ENCODE assay signal across 16 cellular contexts in genomic region chr3:27716309-27716708, GRCh38. TPM values are rescaled to one million over a fixed set of nuclear protein-coding genes. Genes with fewer than 3 reads are reported as not detected.
"Had no signal": no experiment of that assay in that cellular context is flagged by ENCODE, and none has a peak within 500 bp of the region (broad histone marks: within the 10 kb centered on the region; RNA-seq: fewer than 3 reads in every experiment).

No MANE protein-coding gene starts in this region.

- H3K4me3 Mint-ChIP-seq: activated naive CD4-positive, alpha-beta T cell treated with anti-CD3 and anti-CD28 coated beads for 36 hours; stimulated activated naive B cell treated with anti-CD40 and anti-IgM and Interleukin-4, amounts not matched to agents 10 μg/mL and 1 μg/mL and 100 μg/mL, for 72 hours had no signal

- DNase-seq: activated CD4-positive, alpha-beta T cell treated with anti-CD3 and anti-CD28 coated beads for 1 hour; activated CD4-positive, alpha-beta T cell treated with anti-CD3 and anti-CD28 coated beads, Interleukin-2, amount 50 U/mL, for 4 hours; activated CD8-positive, alpha-beta memory T cell treated with anti-CD3 and anti-CD28 coated beads, Interleukin-2, amount 50 U/mL, for 48 hours; activated naive CD4-positive, alpha-beta T cell treated with anti-CD3 and anti-CD28 coated beads for 36 hours; left ventricle myocardium inferior; nucleus accumbens; posterior cingulate gyrus; stimulated activated CD4-positive, alpha-beta T cell treated with anti-CD3 and anti-CD28 coated beads, Interleukin-2, amount 100 ng/mL, for 48 hours; stimulated activated naive B cell treated with anti-CD40 and anti-IgM and Interleukin-4, amounts not matched to agents 10 μg/mL and 1 μg/mL and 100 μg/mL, for 72 hours; T-helper 9 cell; transverse colon had no signal

- H3K27ac Mint-ChIP-seq: activated naive CD4-positive, alpha-beta T cell treated with anti-CD3 and anti-CD28 coated beads for 36 hours; activated T-helper 2 cell treated with anti-CD3 and anti-CD28 coated beads, Interferon-gamma antibody, Interleukin-2, Interleukin-4, amounts not matched to agents 10 μg/mL and 5 μg/mL and 100 μg/mL, durations not matched to agents 14 hours and 24 hours and 36 hours; nephron; stimulated activated naive B cell treated with anti-CD40 and anti-IgM and Interleukin-4, amounts not matched to agents 10 μg/mL and 1 μg/mL and 100 μg/mL, for 72 hours had no signal

- H3K4me3 ChIP-seq: left ventricle myocardium inferior, transverse colon, vagina had no signal

- H3K9me3 Mint-ChIP-seq: activated naive CD4-positive, alpha-beta T cell treated with anti-CD3 and anti-CD28 coated beads for 36 hours; activated T-helper 2 cell treated with anti-CD3 and anti-CD28 coated beads, Interferon-gamma antibody, Interleukin-2, Interleukin-4, amounts not matched to agents 10 μg/mL and 5 μg/mL and 100 μg/mL, durations not matched to agents 14 hours and 24 hours and 36 hours; stimulated activated naive B cell treated with anti-CD40 and anti-IgM and Interleukin-4, amounts not matched to agents 10 μg/mL and 1 μg/mL and 100 μg/mL, for 72 hours had no signal

- H3K9me3 ChIP-seq: left ventricle myocardium inferior, transverse colon, vagina had no signal

- H3K27ac ChIP-seq: left ventricle myocardium inferior, transverse colon, vagina had no signal

- H3K36me3 ChIP-seq: left ventricle myocardium inferior, transverse colon, vagina had no signal

- ATAC-seq: esophagus mucosa; stimulated activated naive B cell treated with anti-CD40 and anti-IgM and Interleukin-4, amounts not matched to agents 10 μg/mL and 1 μg/mL and 100 μg/mL, for 72 hours had no signal

RNA-seq across cellular contexts. Expression of gene EOMES, which starts 5.8 kb away (rescaled TPM):
- total RNA-seq: astrocyte had no signal
